Comparison of ENCODE assay signal across 29 cellular contexts in genomic region chr11:35629511-35629910, GRCh38. TPM values are rescaled to one million over a fixed set of nuclear protein-coding genes. Genes with fewer than 3 reads are reported as not detected.
DNase-seq lines count a peak whose midpoint lies in the region; ATAC-seq, FAIRE-seq and TF ChIP-seq lines count a peak whose summit lies in the region.
"Had no signal": no experiment of that assay in that cellular context is flagged by ENCODE, and none has a peak within 500 bp of the region (broad histone marks: within the 10 kb centered on the region; RNA-seq: fewer than 3 reads in every experiment).

No MANE protein-coding gene starts in this region.

- H3K36me3 ChIP-seq in astrocyte (ENCODE audit: insufficient read depth, low read length) (no peaks in the 10 kb centered on the region), HepG2 (replicated peaks in 1 of 2; ENCODE audit: control insufficient read depth in 1 of 2, insufficient read depth in 2 of 2, low read length in 2 of 2) (no peaks in the 10 kb centered on the region)
- H3K36me3 ChIP-seq: cardiac muscle cell had no signal

- H3K79me2 ChIP-seq in astrocyte (ENCODE audit: insufficient read depth, low read length) (no peaks in the 10 kb centered on the region), HepG2 (ENCODE audit: insufficient read depth, low read length) (no peaks in the 10 kb centered on the region)

- DNase-seq in DMS53 (lab: John Stamatoyannopoulos, UW) (peak; percentile 21), DMS53 treated with DMSO at 0.1 percent for 48 hours (lab: John Stamatoyannopoulos, UW; ENCODE audit: unreplicated experiment) (no peak), astrocyte (ENCODE audit: low read depth) (no peak), HepG2 (ENCODE audit: low spot score) (no peak), ecto neural progenitor cell (ENCODE audit: low spot score) (no peak), NOMO-1 (lab: John Stamatoyannopoulos, UW; ENCODE audit: unreplicated experiment in 2 of 2) (no peak), H4 (ENCODE audit: low spot score) (no peak), posterior vena cava (ENCODE audit: low spot score) (no peak)
- DNase-seq: activated B cell treated with CpG ODN at 0.5 μM for 24 hours; activated CD4-positive, alpha-beta T cell treated with anti-CD3 and anti-CD28 coated beads, Interleukin-2, amount 50 U/mL, for 4 hours; activated CD8-positive, alpha-beta memory T cell treated with anti-CD3 and anti-CD28 coated beads, Interleukin-2, amount 50 U/mL, for 4 hours; activated naive CD4-positive, alpha-beta T cell treated with anti-CD3 and anti-CD28 coated beads, Interleukin-2, amount 50 U/mL, for 16 hours; amygdala; cortex of kidney; DMS79; GOT3; kidney; naive B cell; NCI-H1092; NCI-H187 treated with DMSO at 0.1 percent for 48 hours; NCI-H748 treated with DMSO at 0.1 percent for 48 hours; occipital lobe; retina; stimulated activated CD4-positive, alpha-beta T cell treated with anti-CD3 and anti-CD28 coated beads, Interleukin-12 subunit alpha, Interleukin-12 subunit beta, amount 100 ng/mL, for 4 hours had no signal

- in situ Hi-C loops in HepG2 (cut with HindIII; ENCODE audit: extremely low pct_ligation_motif_present, low pct_unique_long_range_greater_than_20kb): no loop called here

- POLR2A ChIA-PET in HepG2 (lab: Yijun Ruan, JAX): interaction anchor here (1.1 kb wide), 1 partner anchor 32 kb away, joined by 3 read pairs; no protein-coding TSS in a partner anchor

- H3K27ac Mint-ChIP-seq in astrocyte (ENCODE audit: unreplicated experiment): peak overlapping the region; percentile 81
- H3K27ac Mint-ChIP-seq: activated B cell treated with CpG ODN at 0.5 μM for 24 hours; naive B cell; stimulated activated naive CD8-positive, alpha-beta T cell treated with anti-CD3 and anti-CD28 coated beads, Interleukin-15, Interleukin-2, amounts not matched to agents 100 ng/mL and 50 ng/mL, for 24 hours had no signal

- no peaks in the 10 kb centered on the region for H4K20me1 ChIP-seq in astrocyte (ENCODE audit: insufficient read depth, low read length)
- no peaks in the 10 kb centered on the region for H4K20me1 ChIP-seq in HepG2 (ENCODE audit: insufficient read depth, low read length)

- CTCF ChIA-PET in HepG2 (lab: Yijun Ruan, JAX; ENCODE audit: low intra/inter-chr PET ratio, low total read pairs): no interaction called here

- H3K27ac ChIP-seq in astrocyte (ENCODE audit: low read depth, low read length) (no peak overlapping the region), HepG2 (ENCODE audit: extremely low read length, insufficient read depth, low read length) (no peak overlapping the region)
- H3K27ac ChIP-seq: 22Rv1, cardiac muscle cell, HL-60 had no signal

- FAIRE-seq in astrocyte (lab: Jason Lieb, UNC) (no peak), HepG2 (lab: Jason Lieb, UNC) (no peak)
- FAIRE-seq: GM18507, kidney had no signal

- intact Hi-C loops in HepG2 (cut with micrococcal nuclease; ENCODE audit: unreplicated experiment) (no loop called here), posterior vena cava (cut with DNase I) (no loop called here)

- BruUV-seq in HepG2 (replicated peaks; lab: Mats Ljungman, UMichigan): no TSS peak

- TF ChIP-seq CTCF in astrocyte (IDR thresholded peaks at IDR 0.05; ENCODE audit: insufficient read depth, low read depth, low read length) (no peak), HepG2 (CRISPR knock-in tag; IDR thresholded peaks at IDR 0.05) (no peak)

- no peak for TF ChIP-seq POLR2A in HepG2 (IDR thresholded peaks at IDR 0.05; ENCODE audit: insufficient read depth in 1 of 2, low read depth in 2 of 2, low read length in 2 of 2)

- H3K4me3 ChIP-seq in astrocyte (ENCODE audit: insufficient read depth, low read depth, low read length) (no peak overlapping the region), HepG2 (replicated peaks in 1 of 3; ENCODE audit: insufficient read depth in 1 of 3, low read depth in 2 of 3, low read length in 3 of 3) (no peak overlapping the region)
- H3K4me3 ChIP-seq: cardiac muscle cell had no signal

- H3K36me3 Mint-ChIP-seq in astrocyte (ENCODE audit: low read depth, unreplicated experiment): no peaks in the 10 kb centered on the region
- H3K36me3 Mint-ChIP-seq: naive B cell had no signal

- H3K4me1 ChIP-seq in astrocyte (ENCODE audit: insufficient read depth, low read length): peaks cover 13% of the 10 kb centered on the region
- H3K4me1 ChIP-seq in HepG2 (ENCODE audit: insufficient read depth, low read length): peaks cover 20% of the 10 kb centered on the region

- no peaks in the 10 kb centered on the region for H3K9me3 Mint-ChIP-seq in astrocyte (ENCODE audit: unreplicated experiment)
- H3K9me3 Mint-ChIP-seq: activated B cell treated with CpG ODN at 0.5 μM for 24 hours; stimulated activated naive CD8-positive, alpha-beta T cell treated with anti-CD3 and anti-CD28 coated beads, Interleukin-15, Interleukin-2, amounts not matched to agents 100 ng/mL and 50 ng/mL, for 24 hours had no signal

- no peaks in the 10 kb centered on the region for H3K27me3 ChIP-seq in astrocyte (ENCODE audit: insufficient read depth, low read length)
- peaks cover 0 to 11% of the 10 kb centered on the region in 2 experiments; a peak in 1 of 5 replicates for H3K27me3 ChIP-seq in HepG2 (ENCODE audit: control insufficient read depth in 1 of 2, insufficient read depth in 2 of 2, low read length in 2 of 2)

- H2AFZ ChIP-seq in astrocyte (ENCODE audit: low read depth, low read length) (no peak overlapping the region), HepG2 (ENCODE audit: low read length) (no peak overlapping the region)

- H3K9me3 ChIP-seq in astrocyte (ENCODE audit: insufficient read depth, low read depth, low read length) (no peaks in the 10 kb centered on the region), HepG2 (ENCODE audit: low read length) (no peaks in the 10 kb centered on the region)

- H3K4me2 ChIP-seq in astrocyte (ENCODE audit: low read length) (peak overlapping the region; percentile 71), HepG2 (ENCODE audit: low read depth, low read length) (no peak overlapping the region)

- H3K4me1 Mint-ChIP-seq in astrocyte (ENCODE audit: low read depth, unreplicated experiment): peaks cover 38% of the 10 kb centered on the region
- H3K4me1 Mint-ChIP-seq: activated B cell treated with CpG ODN at 0.5 μM for 24 hours, naive B cell had no signal

- TF ChIP-seq EP300 in HepG2 (IDR thresholded peaks at IDR 0.05; ENCODE audit: low read depth in 2 of 2, low read length in 2 of 2) (no peak), HepG2 (CRISPR knock-in tag; IDR thresholded peaks at IDR 0.05; ENCODE audit: borderline replicate concordance) (no peak)

- TF ChIP-seq RAD21 in HepG2 (CRISPR knock-in tag; IDR thresholded peaks at IDR 0.05): no peak

- H3K9ac ChIP-seq in astrocyte (ENCODE audit: low read length) (no peak overlapping the region), HepG2 (ENCODE audit: insufficient read depth, low read depth, low read length) (no peak overlapping the region)

- no peak overlapping the region for H3K4me3 Mint-ChIP-seq in astrocyte (ENCODE audit: unreplicated experiment)
- H3K4me3 Mint-ChIP-seq: activated B cell treated with CpG ODN at 0.5 μM for 24 hours; naive B cell; stimulated activated naive CD8-positive, alpha-beta T cell treated with anti-CD3 and anti-CD28 coated beads, Interleukin-15, Interleukin-2, amounts not matched to agents 100 ng/mL and 50 ng/mL, for 24 hours had no signal

- no peaks in the 10 kb centered on the region for H3K27me3 Mint-ChIP-seq in astrocyte (ENCODE audit: low read depth, unreplicated experiment)

- ATAC-seq in HepG2: peak; percentile 48; the same call in 1 of the 3 replicates

- 13% methylated on average over 4 of the region's 4 CpGs for WGBS in HepG2 (ENCODE audit: low lambda C conversion rate)

RNA-seq across cellular contexts. Expression of gene FJX1, which starts 11.3 kb away (rescaled TPM):
- total RNA-seq in astrocyte (47.9 and 50.2 TPM in 2 replicates), HepG2 (2016; rRNA removed; fragmentation: Illumina TruSeq; extraction: Trizol) (0.44 and 0.82 TPM in 2 replicates), posterior vena cava (10 to 100 TPM in 1 of 2 donors, 1 to 10 TPM in 1; 5.8 to 11.2 TPM)
- 0.10 and 0.26 TPM in 2 replicates for total RNA-seq in HepG2 (2016; cell fraction: cytosol; rRNA removed; fragmentation: Illumina TruSeq; extraction: Trizol; ENCODE audit: low read depth)
- 0.42 and 0.91 TPM in 2 replicates for total RNA-seq in HepG2 (2016; cell fraction: insoluble cytoplasmic fraction; rRNA removed; fragmentation: Illumina TruSeq; extraction: Trizol)
- 0.37 and 0.38 TPM in 2 replicates for total RNA-seq in HepG2 (2016; cell fraction: membrane; rRNA removed; fragmentation: Illumina TruSeq; extraction: Trizol)
- total RNA-seq in HepG2 (2016; cell fraction: nucleus; rRNA removed; fragmentation: Illumina TruSeq; extraction: Trizol): 0.53 and 0.71 TPM in 2 replicates
- polyA plus RNA-seq in HepG2 (2011; rRNA removed): 0.10 and 0.40 TPM in 2 replicates
- 0.19 and 0.25 TPM in 2 replicates for polyA plus RNA-seq in HepG2 (2011; cell fraction: cytosol; rRNA removed)
- 0.36 and 0.39 TPM in 2 replicates for polyA plus RNA-seq in HepG2 (2011; cell fraction: nucleus; rRNA removed)
- 0.11 and 0.40 TPM in 2 replicates for polyA plus RNA-seq in HepG2 (2012)
- polyA plus RNA-seq in HepG2 (2016; cell fraction: cytosol; fragmentation: Illumina TruSeq; extraction: Trizol; ENCODE audit: low read depth): 0.05 TPM in 1 of 2 replicates, not detected in the other
- polyA plus RNA-seq in HepG2 (2016; cell fraction: insoluble cytoplasmic fraction; fragmentation: Illumina TruSeq; extraction: Trizol; ENCODE audit: low read depth): 0.43 and 0.65 TPM in 2 replicates
- polyA plus RNA-seq in HepG2 (2016; cell fraction: membrane; fragmentation: Illumina TruSeq; extraction: Trizol; ENCODE audit: low read depth): 0.24 and 0.30 TPM in 2 replicates
- polyA plus RNA-seq in HepG2 (2016; cell fraction: nucleus; fragmentation: Illumina TruSeq; extraction: Trizol; ENCODE audit: insufficient read depth, low read depth): 0.75 and 1.6 TPM in 2 replicates
- 0.38 and 4.6 TPM in 2 replicates for polyA minus RNA-seq in HepG2 (2011; rRNA and poly(A)+ RNA removed; ENCODE audit: low replicate concordance)
- 0.44 TPM in 1 of 2 replicates, not detected in the other for polyA minus RNA-seq in HepG2 (2011; cell fraction: cytosol; rRNA and poly(A)+ RNA removed)
- polyA minus RNA-seq in HepG2 (2011; cell fraction: nucleus; rRNA and poly(A)+ RNA removed): 0.25 and 0.26 TPM in 2 replicates
- 11.3 and 14.5 TPM in 2 replicates for total RNA-seq in H4 (2014; rRNA removed; shearing (Covaris generic))

RNA-seq across cellular contexts. Expression of gene TRIM44, which starts 33.1 kb away (rescaled TPM):
- total RNA-seq in astrocyte (61.0 and 62.4 TPM in 2 replicates), HepG2 (2016; rRNA removed; fragmentation: Illumina TruSeq; extraction: Trizol) (22.7 and 25.6 TPM in 2 replicates), posterior vena cava (10 to 100 TPM; 56.5 to 67.6 TPM)
- 1.0 and 1.4 TPM in 2 replicates for total RNA-seq in HepG2 (2016; cell fraction: cytosol; rRNA removed; fragmentation: Illumina TruSeq; extraction: Trizol; ENCODE audit: low read depth)
- total RNA-seq in HepG2 (2016; cell fraction: insoluble cytoplasmic fraction; rRNA removed; fragmentation: Illumina TruSeq; extraction: Trizol): 20.8 and 25.6 TPM in 2 replicates
- 5.2 and 7.4 TPM in 2 replicates for total RNA-seq in HepG2 (2016; cell fraction: membrane; rRNA removed; fragmentation: Illumina TruSeq; extraction: Trizol)
- 14.3 and 15.2 TPM in 2 replicates for total RNA-seq in HepG2 (2016; cell fraction: nucleus; rRNA removed; fragmentation: Illumina TruSeq; extraction: Trizol)
- polyA plus RNA-seq in HepG2 (2011; rRNA removed): 50.3 and 51.3 TPM in 2 replicates
- polyA plus RNA-seq in HepG2 (2011; cell fraction: cytosol; rRNA removed): 24.6 and 38.2 TPM in 2 replicates
- polyA plus RNA-seq in HepG2 (2011; cell fraction: nucleus; rRNA removed): 51.2 and 70.4 TPM in 2 replicates
- 34.4 and 35.4 TPM in 2 replicates for polyA plus RNA-seq in HepG2 (2012)
- polyA plus RNA-seq in HepG2 (2016; cell fraction: cytosol; fragmentation: Illumina TruSeq; extraction: Trizol; ENCODE audit: low read depth): 2.4 and 2.5 TPM in 2 replicates
- 24.9 and 32.9 TPM in 2 replicates for polyA plus RNA-seq in HepG2 (2016; cell fraction: insoluble cytoplasmic fraction; fragmentation: Illumina TruSeq; extraction: Trizol; ENCODE audit: low read depth)
- 7.1 and 7.9 TPM in 2 replicates for polyA plus RNA-seq in HepG2 (2016; cell fraction: membrane; fragmentation: Illumina TruSeq; extraction: Trizol; ENCODE audit: low read depth)
- polyA plus RNA-seq in HepG2 (2016; cell fraction: nucleus; fragmentation: Illumina TruSeq; extraction: Trizol; ENCODE audit: insufficient read depth, low read depth): 20.8 and 29.6 TPM in 2 replicates
- polyA minus RNA-seq in HepG2 (2011; rRNA and poly(A)+ RNA removed; ENCODE audit: low replicate concordance): 53.2 and 117 TPM in 2 replicates
- 26.8 and 39.3 TPM in 2 replicates for polyA minus RNA-seq in HepG2 (2011; cell fraction: cytosol; rRNA and poly(A)+ RNA removed)
- 23.8 and 32.2 TPM in 2 replicates for polyA minus RNA-seq in HepG2 (2011; cell fraction: nucleus; rRNA and poly(A)+ RNA removed)
- 31.7 and 60.7 TPM in 2 replicates for total RNA-seq in H4 (2014; rRNA removed; shearing (Covaris generic))
